In the genomic region with DNA sequence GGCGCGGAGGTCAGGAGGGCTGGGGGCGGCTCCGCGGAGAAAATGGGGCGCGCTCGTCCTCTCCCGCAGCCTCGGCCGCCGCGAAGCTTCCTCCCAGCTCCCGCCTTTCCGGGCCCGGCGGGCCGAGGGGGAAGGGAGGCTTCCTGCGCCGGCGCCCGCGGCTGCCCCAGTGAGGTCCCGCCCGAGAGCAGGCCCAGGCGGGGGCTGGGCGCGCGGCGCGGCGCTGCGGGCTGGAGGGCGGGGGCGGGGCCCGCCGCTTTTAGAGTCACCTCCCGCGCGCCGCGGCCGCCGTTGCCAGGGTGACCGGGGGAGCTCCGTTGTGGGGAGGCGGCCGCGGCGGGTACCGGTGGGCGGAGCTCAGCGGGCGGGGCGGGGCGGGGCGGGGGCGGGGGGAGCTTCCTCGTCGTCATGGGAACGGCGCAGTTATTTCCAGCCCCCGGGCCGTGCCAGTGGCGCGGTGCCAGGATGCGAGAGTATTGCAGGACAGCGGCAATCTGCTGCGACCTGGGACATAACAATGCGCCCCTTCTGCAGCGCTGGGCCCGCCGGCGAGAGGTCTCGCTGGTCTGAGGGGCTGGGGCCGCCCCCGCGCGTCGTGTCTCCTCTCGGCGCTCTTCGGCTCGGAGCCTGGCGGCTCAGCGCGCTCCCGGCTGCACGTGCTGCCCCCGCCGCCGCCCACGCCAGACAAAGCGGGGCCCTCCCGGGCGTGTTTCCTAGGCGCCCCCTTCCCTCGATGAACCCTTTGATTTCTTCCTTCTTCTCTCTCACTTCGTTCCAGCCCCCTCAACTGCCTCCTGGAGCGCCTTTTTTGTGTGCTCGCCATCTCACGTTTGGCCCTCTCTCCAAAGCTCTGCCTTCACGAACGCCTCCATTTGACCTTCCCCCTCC, we compare ENCODE assay signal across 1 cellular context.
TF ChIP-seq lines count a peak whose summit lies in the region.

No MANE protein-coding gene starts in this region.

TF ChIP-seq in HepG2, 621 proteins besides CTCF, POLR2A, EP300 and RAD21 (continued from another document and continues in another):
- TF ChIP-seq ZBTB33 (CRISPR knock-in tag; IDR thresholded peaks at IDR 0.05): no peak
- TF ChIP-seq ZFP91 (CRISPR knock-in tag; IDR thresholded peaks at IDR 0.05; ENCODE audit: borderline replicate concordance): peak; percentile 92
- TF ChIP-seq LCORL (IDR thresholded peaks at IDR 0.05): no peak
- TF ChIP-seq LCORL (CRISPR knock-in tag; IDR thresholded peaks at IDR 0.05): no peak; the same call in 1 of the 2 replicates
- TF ChIP-seq ZNF12 (CRISPR knock-in tag; IDR thresholded peaks at IDR 0.05): no peak
- TF ChIP-seq, protein P1, sequence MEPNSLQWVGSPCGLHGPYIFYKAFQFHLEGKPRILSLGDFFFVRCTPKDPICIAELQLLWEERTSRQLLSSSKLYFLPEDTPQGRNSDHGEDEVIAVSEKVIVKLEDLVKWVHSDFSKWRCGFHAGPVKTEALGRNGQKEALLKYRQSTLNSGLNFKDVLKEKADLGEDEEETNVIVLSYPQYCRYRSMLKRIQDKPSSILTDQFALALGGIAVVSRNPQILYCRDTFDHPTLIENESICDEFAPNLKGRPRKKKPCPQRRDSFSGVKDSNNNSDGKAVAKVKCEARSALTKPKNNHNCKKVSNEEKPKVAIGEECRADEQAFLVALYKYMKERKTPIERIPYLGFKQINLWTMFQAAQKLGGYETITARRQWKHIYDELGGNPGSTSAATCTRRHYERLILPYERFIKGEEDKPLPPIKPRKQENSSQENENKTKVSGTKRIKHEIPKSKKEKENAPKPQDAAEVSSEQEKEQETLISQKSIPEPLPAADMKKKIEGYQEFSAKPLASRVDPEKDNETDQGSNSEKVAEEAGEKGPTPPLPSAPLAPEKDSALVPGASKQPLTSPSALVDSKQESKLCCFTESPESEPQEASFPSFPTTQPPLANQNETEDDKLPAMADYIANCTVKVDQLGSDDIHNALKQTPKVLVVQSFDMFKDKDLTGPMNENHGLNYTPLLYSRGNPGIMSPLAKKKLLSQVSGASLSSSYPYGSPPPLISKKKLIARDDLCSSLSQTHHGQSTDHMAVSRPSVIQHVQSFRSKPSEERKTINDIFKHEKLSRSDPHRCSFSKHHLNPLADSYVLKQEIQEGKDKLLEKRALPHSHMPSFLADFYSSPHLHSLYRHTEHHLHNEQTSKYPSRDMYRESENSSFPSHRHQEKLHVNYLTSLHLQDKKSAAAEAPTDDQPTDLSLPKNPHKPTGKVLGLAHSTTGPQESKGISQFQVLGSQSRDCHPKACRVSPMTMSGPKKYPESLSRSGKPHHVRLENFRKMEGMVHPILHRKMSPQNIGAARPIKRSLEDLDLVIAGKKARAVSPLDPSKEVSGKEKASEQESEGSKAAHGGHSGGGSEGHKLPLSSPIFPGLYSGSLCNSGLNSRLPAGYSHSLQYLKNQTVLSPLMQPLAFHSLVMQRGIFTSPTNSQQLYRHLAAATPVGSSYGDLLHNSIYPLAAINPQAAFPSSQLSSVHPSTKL (CRISPR knock-in tag; IDR thresholded peaks at IDR 0.05): 0 out of 2 replicates have a peak, but pooled peaks have one; percentile 1
- peak; percentile 33 for TF ChIP-seq IKZF4 (CRISPR knock-in tag; IDR thresholded peaks at IDR 0.05; ENCODE audit: borderline replicate concordance, low read depth, not compliant biosample characterization)
- TF ChIP-seq, protein P2, sequence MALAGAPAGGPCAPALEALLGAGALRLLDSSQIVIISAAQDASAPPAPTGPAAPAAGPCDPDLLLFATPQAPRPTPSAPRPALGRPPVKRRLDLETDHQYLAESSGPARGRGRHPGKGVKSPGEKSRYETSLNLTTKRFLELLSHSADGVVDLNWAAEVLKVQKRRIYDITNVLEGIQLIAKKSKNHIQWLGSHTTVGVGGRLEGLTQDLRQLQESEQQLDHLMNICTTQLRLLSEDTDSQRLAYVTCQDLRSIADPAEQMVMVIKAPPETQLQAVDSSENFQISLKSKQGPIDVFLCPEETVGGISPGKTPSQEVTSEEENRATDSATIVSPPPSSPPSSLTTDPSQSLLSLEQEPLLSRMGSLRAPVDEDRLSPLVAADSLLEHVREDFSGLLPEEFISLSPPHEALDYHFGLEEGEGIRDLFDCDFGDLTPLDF (CRISPR knock-in tag; IDR thresholded peaks at IDR 0.05): 0 out of 2 replicates have a peak, but pooled peaks have one; percentile 39
- TF ChIP-seq, protein P3, sequence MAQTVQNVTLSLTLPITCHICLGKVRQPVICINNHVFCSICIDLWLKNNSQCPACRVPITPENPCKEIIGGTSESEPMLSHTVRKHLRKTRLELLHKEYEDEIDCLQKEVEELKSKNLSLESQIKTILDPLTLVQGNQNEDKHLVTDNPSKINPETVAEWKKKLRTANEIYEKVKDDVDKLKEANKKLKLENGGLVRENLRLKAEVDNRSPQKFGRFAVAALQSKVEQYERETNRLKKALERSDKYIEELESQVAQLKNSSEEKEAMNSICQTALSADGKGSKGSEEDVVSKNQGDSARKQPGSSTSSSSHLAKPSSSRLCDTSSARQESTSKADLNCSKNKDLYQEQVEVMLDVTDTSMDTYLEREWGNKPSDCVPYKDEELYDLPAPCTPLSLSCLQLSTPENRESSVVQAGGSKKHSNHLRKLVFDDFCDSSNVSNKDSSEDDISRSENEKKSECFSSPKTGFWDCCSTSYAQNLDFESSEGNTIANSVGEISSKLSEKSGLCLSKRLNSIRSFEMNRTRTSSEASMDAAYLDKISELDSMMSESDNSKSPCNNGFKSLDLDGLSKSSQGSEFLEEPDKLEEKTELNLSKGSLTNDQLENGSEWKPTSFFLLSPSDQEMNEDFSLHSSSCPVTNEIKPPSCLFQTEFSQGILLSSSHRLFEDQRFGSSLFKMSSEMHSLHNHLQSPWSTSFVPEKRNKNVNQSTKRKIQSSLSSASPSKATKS (CRISPR knock-in tag; IDR thresholded peaks at IDR 0.05): no peak
- 0 out of 2 replicates have a peak, but pooled peaks have one; percentile 54 for TF ChIP-seq MAZ (IDR thresholded peaks at IDR 0.05; ENCODE audit: borderline replicate concordance, low read depth, low read length)
- peak; percentile 93 for TF ChIP-seq MAZ (CRISPR knock-in tag; IDR thresholded peaks at IDR 0.05; ENCODE audit: low read depth)
- TF ChIP-seq KAT7 (CRISPR knock-in tag; IDR thresholded peaks at IDR 0.05; ENCODE audit: borderline replicate concordance): no peak
- TF ChIP-seq RFX1 (IDR thresholded peaks at IDR 0.05): peak; percentile 47; the same call in 1 of the 2 replicates
- no peak for TF ChIP-seq ZNF383 (CRISPR knock-in tag; IDR thresholded peaks at IDR 0.05; ENCODE audit: borderline replicate concordance)
- peak; percentile 82 for TF ChIP-seq ZFY (CRISPR knock-in tag; IDR thresholded peaks at IDR 0.05)
- no peak for TF ChIP-seq ZNF282 (IDR thresholded peaks at IDR 0.05; ENCODE audit: partially characterized antibody)
- TF ChIP-seq ZNF331 (CRISPR knock-in tag; IDR thresholded peaks at IDR 0.05): 0 out of 2 replicates have a peak, but pooled peaks have one; percentile 16
- TF ChIP-seq ZNF260 (CRISPR knock-in tag; IDR thresholded peaks at IDR 0.05; ENCODE audit: borderline replicate concordance, low read depth): no peak
- no peak for TF ChIP-seq ZFP41 (CRISPR knock-in tag; IDR thresholded peaks at IDR 0.05; ENCODE audit: borderline replicate concordance)
- TF ChIP-seq ZNF232 (CRISPR knock-in tag; IDR thresholded peaks at IDR 0.05; ENCODE audit: borderline replicate concordance): peak; percentile 86
- no peak for TF ChIP-seq ZMYM3 (CRISPR knock-in tag; IDR thresholded peaks at IDR 0.05)
- no peak for TF ChIP-seq MAFG (CRISPR knock-in tag; IDR thresholded peaks at IDR 0.05)
- TF ChIP-seq ZBTB37 (CRISPR knock-in tag; IDR thresholded peaks at IDR 0.05): no peak
- no peak for TF ChIP-seq AFF4 (CRISPR knock-in tag; IDR thresholded peaks at IDR 0.05)
- TF ChIP-seq ADNP (CRISPR knock-in tag; IDR thresholded peaks at IDR 0.05): no peak
- peak; percentile 46 for TF ChIP-seq HNRNPLL (IDR thresholded peaks at IDR 0.05; ENCODE audit: low read depth, low read length, poor library complexity, severe bottlenecking)
- no peak for TF ChIP-seq JUN (CRISPR knock-in tag; IDR thresholded peaks at IDR 0.05)
- no peak for TF ChIP-seq ZNF672 (CRISPR knock-in tag; IDR thresholded peaks at IDR 0.05)
- TF ChIP-seq FOXO4 (CRISPR knock-in tag; conservative IDR thresholded peaks at IDR 0.05): 0 out of 2 replicates have a peak, but pooled peaks have one; percentile 32
- TF ChIP-seq, protein P4, sequence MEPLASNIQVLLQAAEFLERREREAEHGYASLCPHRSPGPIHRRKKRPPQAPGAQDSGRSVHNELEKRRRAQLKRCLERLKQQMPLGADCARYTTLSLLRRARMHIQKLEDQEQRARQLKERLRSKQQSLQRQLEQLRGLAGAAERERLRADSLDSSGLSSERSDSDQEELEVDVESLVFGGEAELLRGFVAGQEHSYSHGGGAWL (CRISPR knock-in tag; IDR thresholded peaks at IDR 0.05): peak; percentile 64; the same call in 1 of the 2 replicates
- no peak for TF ChIP-seq MEIS1 (CRISPR knock-in tag; IDR thresholded peaks at IDR 0.05; ENCODE audit: borderline replicate concordance)
